Comparison of ENCODE assay signal across 17 cellular contexts in genomic region chrX:46690818-46691217, GRCh38.
A peak's percentile ranks its signal among the peaks of the same experiment; 100 is the strongest.
DNase-seq lines count a peak whose midpoint lies in the region; FAIRE-seq and TF ChIP-seq lines count a peak whose summit lies in the region.
"Had no signal": no experiment of that assay in that cellular context is flagged by ENCODE, and none has a peak within 500 bp of the region (broad histone marks: within the 10 kb centered on the region; RNA-seq: fewer than 3 reads in every experiment).

No MANE protein-coding gene starts in this region.

- peak; percentile 59 for FAIRE-seq in GM12891 (lab: Jason Lieb, UNC)
- FAIRE-seq: H54 had no signal

- no peak for TF ChIP-seq POLR2A in GM12891 (IDR thresholded peaks at IDR 0.05; ENCODE audit: low read depth, low read length)

- H3K4me3 ChIP-seq in HEK293 (ENCODE audit: low read depth, low read length) = no peak overlapping the region
- H3K4me3 ChIP-seq: HAP-1 had no signal

- CTCF ChIA-PET in HEK293 (lab: Yijun Ruan, JAX) = interaction anchor here (1.1 kb wide), 1 partner anchor 16 kb away, joined by 4 read pairs; no protein-coding TSS in a partner anchor

- H3K9me3 ChIP-seq in HEK293 (ENCODE audit: control insufficient read depth, insufficient read depth, low read depth, low read length) = no peaks in the 10 kb centered on the region
- H3K9me3 ChIP-seq: HAP-1 had no signal

- no peaks in the 10 kb centered on the region for H3K36me3 ChIP-seq in HEK293 (ENCODE audit: control insufficient read depth in 2 of 2, insufficient read depth in 1 of 2, low read length in 2 of 2)
- H3K36me3 ChIP-seq: HAP-1 had no signal

- POLR2A ChIA-PET in HEK293 (lab: Yijun Ruan, JAX) = no interaction called here

- no peak for TF ChIP-seq CTCF in HEK293 (tag by site-specific recombination; IDR thresholded peaks at IDR 0.05)

- H3K27ac ChIP-seq in HEK293 (ENCODE audit: extremely low read depth, low read depth, low read length) = no peak overlapping the region

- no peaks in the 10 kb centered on the region for H3K4me1 ChIP-seq in HEK293 (ENCODE audit: control insufficient read depth, insufficient read depth, low read length)
- H3K4me1 ChIP-seq: HAP-1 had no signal

- DNase-seq in GM12891 (ENCODE audit: insufficient read length, low spot score) (no peak), myocyte (ENCODE audit: low read depth) (peak; percentile 71), middle frontal gyrus (ENCODE audit: extremely low spot score, low spot score) (no peak)
- no peak for DNase-seq in stimulated activated CD4-positive, alpha-beta T cell treated with anti-CD3 and anti-CD28 coated beads, Interleukin-2, amount 100 ng/mL, for 24 hours
- no peak for DNase-seq in activated T-cell treated with anti-CD3 and anti-CD28 coated beads, Interleukin-2, amount 50 U/mL, for 1 hour
- DNase-seq: 8988T; C1 segment of cervical spinal cord; Calu3; CD4-positive, alpha-beta memory T cell; COR-L47; DMS53; DMS79 treated with DMSO at 0.1 percent for 48 hours; GF-D8; GOT3 had no signal

TF ChIP-seq in GM12891, 5 proteins besides CTCF, POLR2A, EP300 and RAD21:
- TF ChIP-seq POLR2AphosphoS5 (IDR thresholded peaks at IDR 0.05; ENCODE audit: low read depth, low read length) (no peak), SPI1 (IDR thresholded peaks at IDR 0.05; ENCODE audit: low read depth, low read length) (no peak), POU2F2 (IDR thresholded peaks at IDR 0.05; ENCODE audit: low read depth, low read length) (no peak), TAF1 (IDR thresholded peaks at IDR 0.05; ENCODE audit: low read depth, low read length) (no peak), PAX5 (IDR thresholded peaks at IDR 0.05; ENCODE audit: insufficient read depth, low read length, severe bottlenecking) (no peak)
TF ChIP-seq in GM12891: peak in this region for 0.

TF ChIP-seq in HEK293, 187 proteins besides CTCF, POLR2A, EP300 and RAD21:
- TF ChIP-seq PRDM6 (tag by site-specific recombination; IDR thresholded peaks at IDR 0.05) (no peak), ZNF677 (tag by site-specific recombination; IDR thresholded peaks at IDR 0.05) (peak; percentile 95)
TF ChIP-seq in HEK293: peak in this region for 1.
